Comparison of ENCODE assay signal across 1 cellular context in the genomic region with DNA sequence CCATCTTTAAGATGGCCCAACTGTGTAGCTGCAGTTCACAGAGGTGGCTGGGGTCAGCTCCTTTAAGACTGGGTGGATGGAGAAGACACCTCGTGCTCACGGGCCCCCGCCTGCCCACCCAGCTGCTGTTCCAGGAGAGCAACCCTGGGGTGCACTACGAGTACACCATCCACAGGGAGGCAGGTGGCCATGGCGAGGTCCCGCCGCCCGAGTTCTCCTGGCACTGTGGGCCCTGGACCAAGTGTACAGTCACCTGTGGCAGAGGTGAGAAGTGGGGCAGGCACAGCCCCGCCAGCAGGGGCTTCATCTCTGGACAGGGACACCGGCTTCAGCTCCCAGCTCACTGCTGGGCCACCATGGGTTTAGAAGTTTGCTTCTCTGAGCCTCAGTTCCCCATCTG. TPM values are rescaled to one million over a fixed set of nuclear protein-coding genes. Genes with fewer than 3 reads are reported as not detected.
"Had no signal": no experiment of that assay in that cellular context is flagged by ENCODE, and none has a peak within 500 bp of the region (broad histone marks: within the 10 kb centered on the region; RNA-seq: fewer than 3 reads in every experiment).

No MANE protein-coding gene starts in this region.

RNA-seq across cellular contexts. Expression of a gene that starts 59.9 kb away (rescaled TPM):
- total RNA-seq: activated CD8-positive, alpha-beta memory T cell treated with anti-CD3 and anti-CD28 coated beads, Interleukin-2, amount 10 ng/mL, durations not matched to agents 7 days and 5 days had no signal
